ENCODE assay signal across 17 cellular contexts in genomic region chr13:43543331-43543730, GRCh38.
A peak's percentile ranks its signal among the peaks of the same experiment; 100 is the strongest.
DNase-seq lines count a peak whose midpoint lies in the region; ATAC-seq and TF ChIP-seq lines count a peak whose summit lies in the region.
"Had no signal": no experiment of that assay in that cellular context is flagged by ENCODE, and none has a peak within 500 bp of the region (broad histone marks: within the 10 kb centered on the region; RNA-seq: fewer than 3 reads in every experiment).

No MANE protein-coding gene starts in this region.

- H3K36me3 ChIP-seq in brain microvascular endothelial cell (replicated peaks) (no peaks in the 10 kb centered on the region), vagina (no peaks in the 10 kb centered on the region)
- H3K36me3 ChIP-seq: BLaER1 treated with 17β-estradiol and CSF1 and Interleukin-3, amounts not matched to agents 10 nM and 100 nM had no signal

- in situ Hi-C loops in brain microvascular endothelial cell (cut with HindIII; ENCODE audit: low pct_ligation_motif_present, low sequenced_read_pairs) = no loop called here

- peak; percentile 10 for DNase-seq in HS-5 (ENCODE audit: low read depth)
- peak; percentile 29 for DNase-seq in brain microvascular endothelial cell
- DNase-seq in fibroblast of mammary gland (ENCODE audit: low read depth) = peak; percentile 34
- DNase-seq in vagina (ENCODE audit: extremely low spot score in 2 of 2) = no peak
- DNase-seq in right cardiac atrium = no peak
- no peak for DNase-seq in putamen (ENCODE audit: low spot score)
- no peak for DNase-seq in C1 segment of cervical spinal cord (lab: John Stamatoyannopoulos, UW)
- DNase-seq: CD8-positive, alpha-beta T cell; GF-D8; Kasumi-1; NCI-H1694 treated with DMSO at 0.1 percent for 48 hours; NCI-H2081 treated with DMSO at 0.1 percent for 48 hours; NCI-H2171 treated with DMSO at 0.1 percent for 48 hours; NCI-H446; NCI-H526; SHP77 had no signal

- no peak for TF ChIP-seq POLR2A in vagina (IDR thresholded peaks at IDR 0.05)

- TF ChIP-seq CTCF in brain microvascular endothelial cell (IDR thresholded peaks at IDR 0.05; ENCODE audit: low read depth, low read length, missing control alignments) (no peak), fibroblast of mammary gland (conservative IDR thresholded peaks at IDR 0.05; ENCODE audit: control insufficient read depth, insufficient read depth, low read depth, low read length) (no peak), vagina (IDR thresholded peaks at IDR 0.05) (no peak)

- ATAC-seq in right cardiac atrium = no peak
- ATAC-seq: CD8-positive, alpha-beta T cell had no signal

- no peak overlapping the region for H3K27ac ChIP-seq in brain microvascular endothelial cell
- peak overlapping the region; percentile 47 for H3K27ac ChIP-seq in vagina
- H3K27ac ChIP-seq in right cardiac atrium (ENCODE audit: low read length) = no peak overlapping the region
- H3K27ac ChIP-seq: BLaER1 treated with 17β-estradiol and CSF1 and Interleukin-3, amounts not matched to agents 10 nM and 100 nM had no signal

- intact Hi-C loops in vagina (cut with DNase I) (no loop called here), right cardiac atrium (cut with DNase I) (no loop called here)

- H3K4me1 ChIP-seq in vagina (peaks cover 25% of the 10 kb centered on the region), right cardiac atrium (ENCODE audit: control insufficient read depth, insufficient read depth, low read length) (peaks cover 7% of the 10 kb centered on the region)

- WGBS in right cardiac atrium = 97% methylated on average over 2 of the region's 2 CpGs

- H3K4me3 ChIP-seq in brain microvascular endothelial cell (ENCODE audit: low read depth, low read length) (no peak overlapping the region), fibroblast of mammary gland (ENCODE audit: control insufficient read depth, low read depth, low read length) (no peak overlapping the region), vagina (no peak overlapping the region), right cardiac atrium (ENCODE audit: low read length) (no peak overlapping the region)
- H3K4me3 ChIP-seq: BLaER1 treated with 17β-estradiol and CSF1 and Interleukin-3, amounts not matched to agents 10 nM and 100 nM had no signal

- no peaks in the 10 kb centered on the region for H3K27me3 ChIP-seq in brain microvascular endothelial cell (replicated peaks)
- H3K27me3 ChIP-seq in vagina = no peaks in the 10 kb centered on the region
- H3K27me3 ChIP-seq in right cardiac atrium (ENCODE audit: control insufficient read depth, insufficient read depth) = no peaks in the 10 kb centered on the region
- H3K27me3 ChIP-seq: BLaER1 treated with 17β-estradiol and CSF1 and Interleukin-3, amounts not matched to agents 10 nM and 100 nM had no signal

- H3K9me3 ChIP-seq in vagina = no peaks in the 10 kb centered on the region
- H3K9me3 ChIP-seq in right cardiac atrium (ENCODE audit: control insufficient read depth, low read length) = no peaks in the 10 kb centered on the region

Comparison
In these comparisons a context has a peak if more than half of its experiments do, and no peak if none do; other contexts are left out.
1. DNase-seq: peak in HS-5 (single experiment), brain microvascular endothelial cell (single experiment) and fibroblast of mammary gland (single experiment); none in vagina (0 of 2), right cardiac atrium (0 of 3), putamen (single experiment) and C1 segment of cervical spinal cord (0 of 14).